16 cellular contexts compared by ENCODE assay signal in genomic region chr9:32430720-32431119, GRCh38. TPM values are rescaled to one million over a fixed set of nuclear protein-coding genes. Genes with fewer than 3 reads are reported as not detected.
DNase-seq lines count a peak whose midpoint lies in the region; FAIRE-seq and TF ChIP-seq lines count a peak whose summit lies in the region.
"Had no signal": no experiment of that assay in that cellular context is flagged by ENCODE, and none has a peak within 500 bp of the region (broad histone marks: within the 10 kb centered on the region; RNA-seq: fewer than 3 reads in every experiment).

No MANE protein-coding gene starts in this region.

- H3K4me3 ChIP-seq in AG10803 (ENCODE audit: low read length): no peak overlapping the region
- no peak overlapping the region for H3K4me3 ChIP-seq in choroid plexus epithelial cell (ENCODE audit: low read depth, low read length)
- no peak overlapping the region for H3K4me3 ChIP-seq in mesodermal cell (ENCODE audit: extremely low read depth, insufficient read depth, low read length, poor library complexity, severe bottlenecking)
- no peak overlapping the region for H3K4me3 ChIP-seq in Peyer's patch
- H3K4me3 ChIP-seq in small intestine (ENCODE audit: low read depth in 1 of 2, low read length in 2 of 2): no peak overlapping the region
- H3K4me3 ChIP-seq: BLaER1 treated with 17β-estradiol and CSF1 and Interleukin-3, amounts not matched to agents 10 nM and 100 nM; suprapubic skin had no signal

- peaks cover 60% of the 10 kb centered on the region for H3K36me3 ChIP-seq in mesodermal cell (ENCODE audit: control insufficient read depth, insufficient read depth, low read length)
- peaks cover 0 to 58% (median 0%) of the 10 kb centered on the region in 3 donors for H3K36me3 ChIP-seq in Peyer's patch
- peaks cover 2 to 12% of the 10 kb centered on the region in 2 donors for H3K36me3 ChIP-seq in small intestine (ENCODE audit: control insufficient read depth in 2 of 2, insufficient read depth in 2 of 2, low read length in 2 of 2)

- FAIRE-seq in small intestine (lab: Jason Lieb, UNC): no peak
- FAIRE-seq: keratinocyte had no signal

- H3K27me3 ChIP-seq in Peyer's patch (no peaks in the 10 kb centered on the region), small intestine (ENCODE audit: control insufficient read depth in 2 of 2, insufficient read depth in 2 of 2, low read length in 2 of 2) (no peaks in the 10 kb centered on the region)
- H3K27me3 ChIP-seq: BLaER1 treated with 17β-estradiol and CSF1 and Interleukin-3, amounts not matched to agents 10 nM and 100 nM; suprapubic skin had no signal

- TF ChIP-seq POLR2A in Peyer's patch (IDR thresholded peaks at IDR 0.05): no peak

- H3K9me3 ChIP-seq in mesodermal cell (ENCODE audit: control insufficient read depth, low read length) (no peaks in the 10 kb centered on the region), Peyer's patch (no peaks in the 10 kb centered on the region), small intestine (ENCODE audit: control insufficient read depth, low read depth) (no peaks in the 10 kb centered on the region)
- H3K9me3 ChIP-seq: BLaER1 treated with 17β-estradiol and CSF1 and Interleukin-3, amounts not matched to agents 10 nM and 100 nM; suprapubic skin had no signal

- 100% methylated on average over 1 to 3 of the region's 5 CpGs for WGBS in mesodermal cell (ENCODE audit: insufficient coverage in 2 of 2), 2 experiments
- WGBS in small intestine, 3 donors: 88 to 91% (median 89%) methylated on average over 5 of the region's 5 CpGs

- H3K27ac ChIP-seq in mesodermal cell (ENCODE audit: low read depth, low read length, severe bottlenecking): peak overlapping the region; percentile 25
- no peak overlapping the region for H3K27ac ChIP-seq in Peyer's patch
- H3K27ac ChIP-seq in small intestine (ENCODE audit: low read depth in 1 of 2, low read length in 1 of 2): no peak overlapping the region
- H3K27ac ChIP-seq: BLaER1 treated with 17β-estradiol and CSF1 and Interleukin-3, amounts not matched to agents 10 nM and 100 nM; suprapubic skin had no signal

- DNase-seq in AG10803 (ENCODE audit: low read depth): peak; percentile 66
- peak; percentile 23 for DNase-seq in OCI-M1 (lab: John Stamatoyannopoulos, UW)
- peak; percentile 79 for DNase-seq in choroid plexus epithelial cell (ENCODE audit: low read depth)
- DNase-seq in NCI-H526 (lab: John Stamatoyannopoulos, UW): no peak
- no peak for DNase-seq in central memory CD4-positive, alpha-beta T cell
- no peak for DNase-seq in Peyer's patch
- DNase-seq in small intestine: no peak
- DNase-seq: activated CD4-positive, alpha-beta T cell treated with anti-CD3 and anti-CD28 coated beads, Interleukin-2, amount 10 ng/mL, durations not matched to agents 7 days and 5 days; activated T-cell treated with anti-CD3 and anti-CD28 coated beads, Interleukin-2, amount 50 U/mL, for 24 hours; DND-41; NCI-H1417 treated with DMSO at 0.1 percent for 48 hours; NCI-H526 treated with DMSO at 0.1 percent for 48 hours had no signal

- H3K4me1 ChIP-seq in mesodermal cell (ENCODE audit: control insufficient read depth, insufficient read depth, low read length, poor library complexity, severe bottlenecking): peaks cover 31% of the 10 kb centered on the region
- H3K4me1 ChIP-seq in Peyer's patch: no peaks in the 10 kb centered on the region
- no peaks in the 10 kb centered on the region for H3K4me1 ChIP-seq in small intestine (ENCODE audit: control insufficient read depth in 2 of 2, insufficient read depth in 1 of 2, low read depth in 1 of 2, low read length in 1 of 2)
- H3K4me1 ChIP-seq: suprapubic skin had no signal

- TF ChIP-seq CTCF in AG10803 (conservative IDR thresholded peaks at IDR 0.05; ENCODE audit: low read length) (no peak), choroid plexus epithelial cell (conservative IDR thresholded peaks at IDR 0.05; ENCODE audit: low read depth, low read length) (no peak), Peyer's patch (IDR thresholded peaks at IDR 0.05) (no peak)

RNA-seq across cellular contexts. Expression of gene ACO1, which starts 46.3 kb away (rescaled TPM):
- 35.6 TPM for polyA plus RNA-seq in mesodermal cell (2013, experiment 1 of 2)
- 38.0 TPM for polyA plus RNA-seq in mesodermal cell (2013, experiment 2 of 2)
- total RNA-seq in Peyer's patch: 10 to 100 TPM; 22.3 to 61.8 (median 51.7) TPM
- polyA plus RNA-seq in small intestine: 10 to 100 TPM; 27.8 to 40.3 (median 34.8) TPM

Comparison
In these comparisons a context has a peak if more than half of its experiments do, and no peak if none do; other contexts are left out.
1. DNase-seq: peak in AG10803 (single experiment), OCI-M1 (single experiment) and choroid plexus epithelial cell (single experiment); none in NCI-H526 (0 of 2), central memory CD4-positive, alpha-beta T cell (single experiment), Peyer's patch (0 of 3) and small intestine (single experiment).